8 cellular contexts compared by ENCODE assay signal in genomic region chr3:150411106-150411460, GRCh38. TPM values are rescaled to one million over a fixed set of nuclear protein-coding genes. Genes with fewer than 3 reads are reported as not detected.
DNase-seq lines count a peak whose midpoint lies in the region; ATAC-seq, FAIRE-seq and TF ChIP-seq lines count a peak whose summit lies in the region.

No MANE protein-coding gene starts in this region.

- POLR2A ChIA-PET in GM12878 (lab: Charles Lee), result interaction anchor here (0.5 to 1.8 kb wide), 6 partner anchors 13 to 195 kb away, joined by 3 to 5 read pairs (median 5); partner anchors contain the start of gene SELENOT

- no peak for TF ChIP-seq EP300 in GM12878 (IDR thresholded peaks at IDR 0.05; ENCODE audit: borderline replicate concordance in 1 of 2, control insufficient read depth in 1 of 2, low read depth in 2 of 2, low read length in 2 of 2)

- peak overlapping the region in 1 of 2 experiments; percentile 81 for H3K23ac ChIP-seq in mesenchymal stem cell (ENCODE audit: low read length in 2 of 2)

- peak overlapping the region; percentile 14 for H4K8ac ChIP-seq in mesenchymal stem cell (ENCODE audit: low read length)

- no TSS peak for BruUV-seq in GM12878 (replicated peaks; lab: Mats Ljungman, UMichigan)

- H2AFZ ChIP-seq in GM12878 (ENCODE audit: control insufficient read depth, low read depth, low read length), result no peak overlapping the region
- H2AFZ ChIP-seq in mesenchymal stem cell (ENCODE audit: low read depth, low read length), result no peak overlapping the region

- DNase-seq in heart right ventricle (no peak), left ventricle myocardium superior (no peak), GM12878 (ENCODE audit: low read depth, low spot score) (no peak), mesenchymal stem cell (no peak), aorta (no peak), DMS79 treated with DMSO at 0.1 percent for 48 hours (lab: John Stamatoyannopoulos, UW) (no peak)
- DNase-seq in activated CD4-positive, alpha-beta T cell treated with anti-CD3 and anti-CD28 coated beads for 48 hours, result no peak

- no peak overlapping the region for H3K4ac ChIP-seq in mesenchymal stem cell (ENCODE audit: low read depth in 1 of 2, low read length in 2 of 2)

- TF ChIP-seq CTCF in heart right ventricle (IDR thresholded peaks at IDR 0.05) (no peak), GM12878 (IDR thresholded peaks at IDR 0.05 in 2 of 3, conservative IDR thresholded peaks at IDR 0.05 in 1 of 3; ENCODE audit: control insufficient read depth in 2 of 3, extremely low read depth in 1 of 3, insufficient read depth in 1 of 3, low read depth in 3 of 3, low read length in 3 of 3) (no peak)

- H4K91ac ChIP-seq in mesenchymal stem cell (ENCODE audit: low read length), result no peak overlapping the region

- H3K9me3 ChIP-seq in heart right ventricle (no peaks in the 10 kb centered on the region), GM12878 (replicated peaks; ENCODE audit: control insufficient read depth, insufficient read depth, low read length) (no peaks in the 10 kb centered on the region), mesenchymal stem cell (ENCODE audit: control insufficient read depth, low read length) (no peaks in the 10 kb centered on the region), aorta (ENCODE audit: control insufficient read depth, low read length) (no peaks in the 10 kb centered on the region)

- no peak overlapping the region for H2BK12ac ChIP-seq in mesenchymal stem cell (ENCODE audit: low read length in 2 of 2)

- intact Hi-C loops in heart right ventricle (cut with DNase I) (loop anchor here in 9 of 10 donors (2.0 to 10.0 kb wide), 15 partner anchors 36 to 446 kb away; partner anchors contain the start of genes EIF2A (in 1 of the 9) and SERP1 (in 1 of the 9)), left ventricle myocardium superior (cut with micrococcal nuclease) (loop anchor here (10.0 kb wide), 1 partner anchor 74 kb away; no protein-coding TSS in a partner anchor), GM12878 (cut with micrococcal nuclease; ENCODE audit: unreplicated experiment) (loop anchor here (5.0 kb wide), 3 partner anchors 86 to 191 kb away; partner anchors contain the start of gene SELENOT), aorta (cut with DNase I) (loop anchor here (5.0 to 10.0 kb wide), 3 partner anchors 36 to 186 kb away; no protein-coding TSS in a partner anchor)

- peaks cover 0 to 19% (median 0%) of the 10 kb centered on the region in 9 donors for H3K36me3 ChIP-seq in heart right ventricle
- H3K36me3 ChIP-seq in GM12878 (ENCODE audit: control insufficient read depth in 2 of 2, insufficient read depth in 2 of 2, low read length in 1 of 2), result no peaks in the 10 kb centered on the region
- peaks cover 10 to 19% of the 10 kb centered on the region in 2 experiments for H3K36me3 ChIP-seq in mesenchymal stem cell (ENCODE audit: control insufficient read depth in 1 of 2, insufficient read depth in 2 of 2, low read depth in 1 of 2, low read length in 2 of 2)
- H3K36me3 ChIP-seq in aorta (ENCODE audit: control insufficient read depth in 1 of 2, insufficient read depth in 2 of 2, low read length in 1 of 2), result no peaks in the 10 kb centered on the region

- H3K27me3 ChIP-seq in heart right ventricle (no peaks in the 10 kb centered on the region), GM12878 (replicated peaks in 1 of 2; ENCODE audit: control insufficient read depth in 2 of 2, insufficient read depth in 2 of 2, low read length in 1 of 2) (no peaks in the 10 kb centered on the region), mesenchymal stem cell (ENCODE audit: control insufficient read depth in 1 of 2, insufficient read depth in 1 of 2, low read length in 2 of 2) (no peaks in the 10 kb centered on the region), aorta (ENCODE audit: control insufficient read depth in 1 of 2, insufficient read depth in 2 of 2, low read length in 1 of 2) (no peaks in the 10 kb centered on the region)

- H3K9ac ChIP-seq in GM12878 (ENCODE audit: control insufficient read depth, insufficient read depth, low read length), result peak overlapping the region; percentile 92
- peak overlapping the region; percentile 100 for H3K9ac ChIP-seq in mesenchymal stem cell (ENCODE audit: low read length)

- H3K27ac ChIP-seq in heart right ventricle (peak overlapping the region in 7 of 10 donors; percentile 99 to 100 (median 100)), GM12878 (ENCODE audit: control insufficient read depth, insufficient read depth) (no peak overlapping the region; the same call in 1 of the 2 replicates), mesenchymal stem cell (ENCODE audit: low read length, poor library complexity, severe bottlenecking) (peak overlapping the region; percentile 12), aorta (ENCODE audit: low read depth in 1 of 2, low read length in 2 of 2) (peak overlapping the region in 1 of 2 donors; percentile 9)

- H3K4me3 ChIP-seq in heart right ventricle (peak overlapping the region; percentile 78 to 92 (median 86)), GM12878 (peak overlapping the region; percentile 96), mesenchymal stem cell (ENCODE audit: insufficient read depth in 1 of 2, low read depth in 1 of 2, low read length in 2 of 2) (peak overlapping the region; percentile 96 to 99), aorta (ENCODE audit: low read length in 2 of 2) (peak overlapping the region; percentile 76 to 78)

- H3K79me1 ChIP-seq in mesenchymal stem cell (replicated peaks; ENCODE audit: low read length, poor library complexity, severe bottlenecking), result no peaks in the 10 kb centered on the region

- SMC1A ChIA-PET in GM12878 (lab: Charles Lee; ENCODE audit: uncharacterized antibody, unreplicated experiment), result interaction anchor here (0.8 to 7.0 kb wide), 18 partner anchors 8 to 443 kb away, joined by 3 to 50 read pairs (median 4); no protein-coding TSS in a partner anchor

- no peak for FAIRE-seq in GM12878 (lab: Jason Lieb, UNC)

- H3K4me1 ChIP-seq in heart right ventricle, result peaks cover 3 to 64% (median 52%) of the 10 kb centered on the region in 9 donors
- no peaks in the 10 kb centered on the region for H3K4me1 ChIP-seq in GM12878 (ENCODE audit: control insufficient read depth, insufficient read depth, low read length)
- H3K4me1 ChIP-seq in mesenchymal stem cell (ENCODE audit: control insufficient read depth, insufficient read depth, low read depth, low read length), result peaks cover 2% of the 10 kb centered on the region
- H3K4me1 ChIP-seq in aorta (ENCODE audit: control insufficient read depth in 1 of 2, insufficient read depth in 2 of 2, low read length in 2 of 2), result peaks cover 3 to 7% of the 10 kb centered on the region in 2 donors

- no peak overlapping the region for H2AK5ac ChIP-seq in mesenchymal stem cell (ENCODE audit: low read length, severe bottlenecking)

- H2BK5ac ChIP-seq in mesenchymal stem cell (ENCODE audit: low read depth, low read length, poor library complexity, severe bottlenecking), result no peak overlapping the region

- H3K14ac ChIP-seq in mesenchymal stem cell (ENCODE audit: low read length in 2 of 2), result no peak overlapping the region

- no peak overlapping the region for H2BK120ac ChIP-seq in mesenchymal stem cell (ENCODE audit: low read depth, low read length)

- peaks cover 3% of the 10 kb centered on the region for H4K20me1 ChIP-seq in GM12878 (ENCODE audit: control insufficient read depth, insufficient read depth)

- no peak overlapping the region for H2BK15ac ChIP-seq in mesenchymal stem cell (ENCODE audit: low read depth, poor library complexity, severe bottlenecking)

- CTCF ChIA-PET in GM12878 (lab: Yijun Ruan, JAX), result interaction anchor here (1.2 to 5.4 kb wide), 11 partner anchors 8 to 125 kb away, joined by 3 to 35 read pairs (median 5); no protein-coding TSS in a partner anchor

- peaks cover 74% of the 10 kb centered on the region for H3K79me2 ChIP-seq in GM12878 (ENCODE audit: control insufficient read depth, insufficient read depth, low read length)

- RAD21 ChIA-PET in GM12878 (lab: Charles Lee; ENCODE audit: unreplicated experiment), result interaction anchor here (0.8 to 2.8 kb wide), 7 partner anchors 9 to 192 kb away, joined by 3 to 22 read pairs (median 4); partner anchors contain the start of gene SELENOT

- no peak for ATAC-seq in heart right ventricle
- ATAC-seq in left ventricle myocardium superior, result no peak
- no peak for ATAC-seq in GM12878
- ATAC-seq in aorta (ENCODE audit: low FRiP score), result no peak
- no peak for ATAC-seq in GM21528 (IDR thresholded peaks at IDR 0.05; ENCODE audit: low FRiP score, unreplicated experiment)

- H3K4me2 ChIP-seq in GM12878 (ENCODE audit: control insufficient read depth, insufficient read depth), result peak overlapping the region; percentile 82
- H3K4me2 ChIP-seq in mesenchymal stem cell (ENCODE audit: low read length, poor library complexity, severe bottlenecking), result peak overlapping the region; percentile 46

- TF ChIP-seq POLR2A in GM12878 (IDR thresholded peaks at IDR 0.05; ENCODE audit: low read depth, low read length), result no peak

- WGBS in heart right ventricle, 2 donors, result 2% methylated on average over 5 of the region's 5 CpGs
- WGBS in GM12878 (ENCODE audit: insufficient coverage, insufficient replicate concordance, low lambda C conversion rate, missing lambda C conversion rate), result 7% methylated on average over 5 of the region's 5 CpGs
- WGBS in mesenchymal stem cell, result 2% methylated on average over 5 of the region's 5 CpGs
- 0 to 1% methylated on average over 5 of the region's 5 CpGs for WGBS in aorta, 2 donors

- TF ChIP-seq RAD21 in GM12878 (IDR thresholded peaks at IDR 0.05; ENCODE audit: insufficient read depth, low read depth, low read length), result no peak

- peak overlapping the region in 1 of 2 experiments; percentile 91 for H3K18ac ChIP-seq in mesenchymal stem cell (ENCODE audit: low read depth in 1 of 2, low read length in 2 of 2)

- in situ Hi-C loops in GM12878 (cut with MboI), result no loop called here

RNA-seq across cellular contexts. Expression of gene TSC22D2, which starts 3.0 kb away (rescaled TPM):
- 10 to 100 TPM; 17.2 to 73.1 (median 38.9) TPM for total RNA-seq in heart right ventricle
- 10 to 100 TPM; 11.8 to 15.1 TPM for polyA plus RNA-seq in heart right ventricle
- total RNA-seq in left ventricle myocardium superior, result 22.7 TPM
- 34.3 and 34.9 TPM in 2 replicates for total RNA-seq in GM12878 (2013; cell fraction: nucleolus; rRNA removed)
- total RNA-seq in GM12878 (2014; rRNA removed), result 7.0 and 7.4 TPM in 2 replicates
- total RNA-seq in GM12878 (2014; rRNA removed; fragmentation: Illumina TruSeq; extraction: Trizol), result 11.0 and 11.2 TPM in 2 replicates
- 16.1 and 17.1 TPM in 2 replicates for total RNA-seq in GM12878 (2021)
- polyA plus RNA-seq in GM12878 (2011; ENCODE audit: low read depth), result 9.2 TPM
- 11.8 and 16.7 TPM in 2 replicates for polyA plus RNA-seq in GM12878 (2011; rRNA removed)
- polyA plus RNA-seq in GM12878 (2011; cell fraction: cytosol; rRNA removed), result 4.1 and 4.8 TPM in 2 replicates
- polyA plus RNA-seq in GM12878 (2011; cell fraction: nucleus; rRNA removed), result 16.7 and 21.0 TPM in 2 replicates
- 9.0 and 9.3 TPM in 2 replicates for polyA plus RNA-seq in GM12878 (2012)
- 13.9 and 18.7 TPM in 2 replicates for polyA plus RNA-seq in GM12878 (2014; fragmentation: Illumina TruSeq; extraction: Trizol)
- 10 to 100 TPM; 10.5 to 19.4 TPM for polyA plus RNA-seq in GM12878 (2014; fragmentation: Nextera tagmentation; extraction: Ambion mirVana)
- 5.6 and 8.2 TPM in 2 replicates for polyA plus RNA-seq in GM12878 (2014; rRNA removed)
- polyA plus RNA-seq in GM12878 (2016; fragmentation: Nextera tagmentation; extraction: Ambion mirVana), result 1 to 10 TPM; 8.1 to 9.5 TPM
- polyA minus RNA-seq in GM12878 (2011; rRNA and poly(A)+ RNA removed), result 24.2 and 29.4 TPM in 2 replicates
- 11.4 and 12.9 TPM in 2 replicates for polyA minus RNA-seq in GM12878 (2011; cell fraction: cytosol; rRNA and poly(A)+ RNA removed)
- polyA minus RNA-seq in GM12878 (2011; cell fraction: nucleus; rRNA and poly(A)+ RNA removed), result 37.1 and 70.3 TPM in 2 replicates
- polyA plus RNA-seq in mesenchymal stem cell (2013, experiment 1 of 2), result 29.1 TPM
- 29.3 TPM for polyA plus RNA-seq in mesenchymal stem cell (2013, experiment 2 of 2)
- total RNA-seq in aorta, result 10 to 100 TPM; 43.9 to 64.7 TPM
- 10 to 100 TPM; 10.6 to 11.5 TPM for polyA plus RNA-seq in aorta
